8 cellular contexts compared by ENCODE assay signal in genomic region chr16:18800674-18801196, GRCh38. TPM values are rescaled to one million over a fixed set of nuclear protein-coding genes. Genes with fewer than 3 reads are reported as not detected.
DNase-seq lines count a peak whose midpoint lies in the region; ATAC-seq, FAIRE-seq and TF ChIP-seq lines count a peak whose summit lies in the region.

No MANE protein-coding gene starts in this region.

- peaks cover 7 to 17% of the 10 kb centered on the region in 2 donors for H3K4me1 ChIP-seq in kidney (ENCODE audit: control insufficient read depth in 1 of 2, insufficient read depth in 1 of 2, low read depth in 1 of 2, low read length in 2 of 2)
- H3K4me1 ChIP-seq in subcutaneous abdominal adipose tissue (ENCODE audit: control insufficient read depth in 5 of 5, insufficient read depth in 5 of 5, low read length in 5 of 5), result peaks cover 0 to 50% (median 35%) of the 10 kb centered on the region in 5 donors

- TF ChIP-seq CTCF in kidney (IDR thresholded peaks at IDR 0.05; ENCODE audit: borderline replicate concordance, extremely low read depth, insufficient read depth), result no peak

- intact Hi-C loops in kidney (cut with DNase I), result no loop called here

- H3K9ac ChIP-seq in kidney (ENCODE audit: low read length in 2 of 2), result peak overlapping the region; percentile 86 to 87
- peak overlapping the region; percentile 73 to 97 (median 91) for H3K9ac ChIP-seq in subcutaneous abdominal adipose tissue (ENCODE audit: low read length in 5 of 5)

- ATAC-seq in HG03460 (IDR thresholded peaks at IDR 0.05; ENCODE audit: unreplicated experiment), result peak; percentile 1
- no peak for ATAC-seq in GM18520 (IDR thresholded peaks at IDR 0.05; ENCODE audit: unreplicated experiment)
- ATAC-seq in GM19328 (IDR thresholded peaks at IDR 0.05; ENCODE audit: unreplicated experiment), result no peak

- no peaks in the 10 kb centered on the region for H3K27me3 ChIP-seq in subcutaneous abdominal adipose tissue (ENCODE audit: control insufficient read depth in 5 of 5, insufficient read depth in 4 of 5, low read length in 5 of 5)

- no peak for FAIRE-seq in kidney (lab: Jason Lieb, UNC)

- H3K36me3 ChIP-seq in kidney (ENCODE audit: control insufficient read depth in 1 of 2, insufficient read depth in 2 of 2, low read length in 2 of 2) (peaks cover 0 to 3% of the 10 kb centered on the region in 2 donors), subcutaneous abdominal adipose tissue (ENCODE audit: control insufficient read depth in 5 of 5, insufficient read depth in 5 of 5, low read length in 5 of 5) (peaks cover 4 to 21% (median 14%) of the 10 kb centered on the region in 5 donors)

- H3K4me3 ChIP-seq in kidney (ENCODE audit: low read length in 2 of 2), result peak overlapping the region; percentile 78 to 92
- H3K4me3 ChIP-seq in subcutaneous abdominal adipose tissue (ENCODE audit: low read depth in 1 of 5, low read length in 5 of 5), result peak overlapping the region; percentile 75 to 98 (median 94)

- H3K9me3 ChIP-seq in kidney (ENCODE audit: control insufficient read depth in 1 of 2, low read length in 2 of 2) (no peaks in the 10 kb centered on the region), subcutaneous abdominal adipose tissue (ENCODE audit: control insufficient read depth in 5 of 5, low read length in 5 of 5) (no peaks in the 10 kb centered on the region)

- H3K27ac ChIP-seq in kidney (ENCODE audit: low read depth in 2 of 2, low read length in 2 of 2) (peak overlapping the region; percentile 86 to 95), subcutaneous abdominal adipose tissue (ENCODE audit: low read depth, low read length) (peak overlapping the region; percentile 85)

- DNase-seq in DMS53 (lab: John Stamatoyannopoulos, UW) (peak; percentile 46), DMS53 treated with DMSO at 0.1 percent for 48 hours (lab: John Stamatoyannopoulos, UW; ENCODE audit: unreplicated experiment) (no peak), astrocyte of the hippocampus (ENCODE audit: low read depth, low spot score) (peak; percentile 46), kidney (no peak)

RNA-seq across cellular contexts. Expression of gene ARL6IP1, which starts 0.6 kb away (rescaled TPM):
- 107 TPM for total RNA-seq in kidney
- 99.5 TPM for polyA plus RNA-seq in kidney (ENCODE audit: insufficient read depth, low read depth, low replicate concordance)

RNA-seq across cellular contexts. Expression of gene RPS15A, which starts 10.6 kb away (rescaled TPM):
- 918 TPM for total RNA-seq in kidney
- 1,519 TPM for polyA plus RNA-seq in kidney (ENCODE audit: insufficient read depth, low read depth, low replicate concordance)

Comparison
In these comparisons a context has a peak if more than half of its experiments do, and no peak if none do; other contexts are left out.
1. DNase-seq: peak in DMS53 (single experiment) and astrocyte of the hippocampus (single experiment); none in DMS53 treated with DMSO at 0.1 percent for 48 hours (single experiment) and kidney (single experiment).